ENCODE assay signal across 8 cellular contexts in genomic region chr12:2783936-2784600, GRCh38. TPM values are rescaled to one million over a fixed set of nuclear protein-coding genes. Genes with fewer than 3 reads are reported as not detected.
DNase-seq lines count a peak whose midpoint lies in the region; ATAC-seq and TF ChIP-seq lines count a peak whose summit lies in the region.

No MANE protein-coding gene starts in this region.

- no peak overlapping the region for H2AK9ac ChIP-seq in IMR-90 (replicated peaks; ENCODE audit: low read depth, low read length, poor library complexity)

- peak; percentile 71 for TF ChIP-seq RAD21 in IMR-90 (IDR thresholded peaks at IDR 0.05; ENCODE audit: low read length)

- H3K79me2 ChIP-seq in osteoblast (ENCODE audit: insufficient read depth, low read length), result no peaks in the 10 kb centered on the region

- H2BK5ac ChIP-seq in IMR-90 (ENCODE audit: low read depth, low read length, poor library complexity, severe bottlenecking), result no peak overlapping the region

- no peak overlapping the region for H3K4ac ChIP-seq in IMR-90 (ENCODE audit: low read depth, low read length)

- dilution Hi-C loops in IMR-90 (cut with HindIII; ENCODE audit: low sequenced_read_pairs, unreplicated experiment), result no loop called here

- H4K5ac ChIP-seq in IMR-90 (ENCODE audit: low read depth, low read length), result no peak overlapping the region

- POLR2A ChIA-PET in IMR-90 (lab: Charles Lee; ENCODE audit: unreplicated experiment), result no interaction called here

- in situ Hi-C loops in IMR-90 (cut with MboI; ENCODE audit: low sequenced_read_pairs), result no loop called here

- no TSS peak for BruUV-seq in Calu3 (replicated peaks; lab: Mats Ljungman, UMichigan)
- BruUV-seq in IMR-90 (replicated peaks; lab: Mats Ljungman, UMichigan), result no TSS peak

- no peak overlapping the region for H4K8ac ChIP-seq in IMR-90 (ENCODE audit: low read depth in 2 of 2, low read length in 2 of 2)

- no peaks in the 10 kb centered on the region for H3K9me3 ChIP-seq in IMR-90 (ENCODE audit: control insufficient read depth, insufficient read depth, low read length)
- H3K9me3 ChIP-seq in osteoblast (ENCODE audit: low read depth, low read length), result no peaks in the 10 kb centered on the region

- H3K14ac ChIP-seq in IMR-90 (replicated peaks; ENCODE audit: low read depth, low read length), result no peak overlapping the region

- H3K4me1 ChIP-seq in IMR-90 (ENCODE audit: control insufficient read depth, insufficient read depth, low read length), result no peaks in the 10 kb centered on the region
- H3K4me1 ChIP-seq in osteoblast (ENCODE audit: insufficient read depth, low read length), result peaks cover 3% of the 10 kb centered on the region

- WGBS in IMR-90 (ENCODE audit: extremely low coverage in 2 of 2, insufficient read length in 1 of 2), 2 experiments, result 4% methylated on average over 10 of the region's 25 CpGs; no CpG with 5 or more reads in 1 of the 2 experiments

- H3K56ac ChIP-seq in IMR-90 (ENCODE audit: extremely low read depth, insufficient read depth, low read length), result no peak overlapping the region

- no peaks in the 10 kb centered on the region for H3K79me1 ChIP-seq in IMR-90 (ENCODE audit: low read depth in 1 of 2, low read length in 2 of 2)

- DNase-seq in Calu3 (peak; percentile 65), IMR-90 (peak; percentile 44), RPMI8226 (peak; percentile 54), glomerular visceral epithelial cell (ENCODE audit: extremely low spot score) (peak; percentile 33), osteoblast (ENCODE audit: insufficient read length, low spot score, missing footprints) (peak; percentile 93)

- H2AFZ ChIP-seq in IMR-90 (replicated peaks; ENCODE audit: low read length, poor library complexity) (peak overlapping the region; percentile 82), osteoblast (ENCODE audit: low read length) (peak overlapping the region; percentile 53)

- no peak overlapping the region for H3K27ac Mint-ChIP-seq in Calu3 (ENCODE audit: unreplicated experiment)
- no peak overlapping the region for H3K27ac Mint-ChIP-seq in activated naive CD8-positive, alpha-beta T cell

- no peak overlapping the region for H3K18ac ChIP-seq in IMR-90 (ENCODE audit: low read depth, low read length)

- no peak overlapping the region for H3K23ac ChIP-seq in IMR-90 (ENCODE audit: low read depth, low read length)

- intact Hi-C loops in Calu3 (cut with micrococcal nuclease; ENCODE audit: unreplicated experiment) (loop anchor here (1.0 kb wide), 2 partner anchors 45 to 101 kb away; no protein-coding TSS in a partner anchor), IMR-90 (cut with micrococcal nuclease) (loop anchor here (1.0 to 5.0 kb wide), 2 partner anchors 45 to 102 kb away; no protein-coding TSS in a partner anchor)

- peaks cover 14% of the 10 kb centered on the region for H3K4me1 Mint-ChIP-seq in Calu3 (ENCODE audit: low read depth, unreplicated experiment)
- peaks cover 11% of the 10 kb centered on the region for H3K4me1 Mint-ChIP-seq in activated naive CD8-positive, alpha-beta T cell (ENCODE audit: low read depth)

- no peaks in the 10 kb centered on the region for H3K36me3 Mint-ChIP-seq in Calu3 (ENCODE audit: insufficient read depth, unreplicated experiment)
- H3K36me3 Mint-ChIP-seq in activated naive CD8-positive, alpha-beta T cell, result no peaks in the 10 kb centered on the region

- TF ChIP-seq CTCF in Calu3 (IDR thresholded peaks at IDR 0.05; ENCODE audit: unreplicated experiment) (peak; percentile 60), IMR-90 (conservative IDR thresholded peaks at IDR 0.05; ENCODE audit: low read depth, low read length) (peak; percentile 81), osteoblast (IDR thresholded peaks at IDR 0.05; ENCODE audit: extremely low read depth, low read depth, low read length) (peak; percentile 92)

- no peak overlapping the region for H2AK5ac ChIP-seq in IMR-90 (ENCODE audit: low read depth, low read length)

- H3K27me3 Mint-ChIP-seq in Calu3 (ENCODE audit: unreplicated experiment), result peaks cover 74% of the 10 kb centered on the region
- H3K27me3 Mint-ChIP-seq in activated naive CD8-positive, alpha-beta T cell, result peaks cover 11% of the 10 kb centered on the region

- CTCF ChIA-PET in Calu3 (lab: Charles Lee), result interaction anchor here (0.7 to 2.5 kb wide), 6 partner anchors 12 to 161 kb away, joined by 3 to 20 read pairs (median 4); partner anchors contain the start of gene ITFG2
- CTCF ChIA-PET in IMR-90 (lab: Yijun Ruan, JAX), result interaction anchor here (0.6 to 1.9 kb wide), 7 partner anchors 8 to 1714 kb away, joined by 3 to 8 read pairs (median 5); no protein-coding TSS in a partner anchor

- H2BK20ac ChIP-seq in IMR-90 (ENCODE audit: low read depth, low read length), result no peak overlapping the region

- H3K4me2 ChIP-seq in IMR-90 (ENCODE audit: low read depth, low read length) (peak overlapping the region; percentile 48; the same call in 1 of the 2 replicates), osteoblast (ENCODE audit: insufficient read depth, low read length) (peak overlapping the region; percentile 79)

- no peak overlapping the region for H3K27ac ChIP-seq in IMR-90 (ENCODE audit: insufficient read depth, low read length)
- no peak overlapping the region for H3K27ac ChIP-seq in osteoblast (ENCODE audit: low read depth, low read length)

- H3K9me3 Mint-ChIP-seq in Calu3 (ENCODE audit: low read depth, unreplicated experiment), result no peaks in the 10 kb centered on the region
- H3K9me3 Mint-ChIP-seq in activated naive CD8-positive, alpha-beta T cell (ENCODE audit: low read depth), result no peaks in the 10 kb centered on the region

- no peak overlapping the region for H2BK120ac ChIP-seq in IMR-90 (ENCODE audit: low read depth, low read length)

- ATAC-seq in IMR-90 (ENCODE audit: low read depth) (peak; percentile 99), HG03521 (IDR thresholded peaks at IDR 0.05; ENCODE audit: unreplicated experiment) (no peak), HG02970 (IDR thresholded peaks at IDR 0.05; ENCODE audit: low FRiP score, unreplicated experiment) (no peak)

- H3K27me3 ChIP-seq in IMR-90 (ENCODE audit: control insufficient read depth, insufficient read depth, low read length) (peaks cover 44% of the 10 kb centered on the region), osteoblast (ENCODE audit: insufficient read depth, low read length) (peaks cover 43% of the 10 kb centered on the region)

- H3K9me1 ChIP-seq in IMR-90 (ENCODE audit: insufficient read depth, low read length), result no peaks in the 10 kb centered on the region

- peak overlapping the region; percentile 60 for H3K4me3 Mint-ChIP-seq in Calu3 (ENCODE audit: low read depth, unreplicated experiment)
- peak overlapping the region; percentile 82 for H3K4me3 Mint-ChIP-seq in activated naive CD8-positive, alpha-beta T cell

- H3K9ac ChIP-seq in IMR-90 (ENCODE audit: low read depth, low read length), result no peak overlapping the region

- peaks cover 3% of the 10 kb centered on the region; the same call in 1 of the 2 replicates for H4K20me1 ChIP-seq in IMR-90 (ENCODE audit: insufficient read depth, low read length)
- no peaks in the 10 kb centered on the region for H4K20me1 ChIP-seq in osteoblast (ENCODE audit: insufficient read depth, low read length)

- H4K91ac ChIP-seq in IMR-90 (ENCODE audit: insufficient read depth, low read depth, low read length), result no peak overlapping the region

- TF ChIP-seq POLR2A in IMR-90 (IDR thresholded peaks at IDR 0.05; ENCODE audit: low read depth, low read length), result no peak

- H2BK15ac ChIP-seq in IMR-90 (ENCODE audit: low read depth, low read length), result no peak overlapping the region

- H3K4me3 ChIP-seq in IMR-90 (ENCODE audit: insufficient read depth, low read depth, low read length) (no peak overlapping the region), osteoblast (ENCODE audit: insufficient read depth, low read length) (peak overlapping the region; percentile 48)

- H3K36me3 ChIP-seq in IMR-90 (ENCODE audit: control insufficient read depth, insufficient read depth, low read length) (no peaks in the 10 kb centered on the region), osteoblast (ENCODE audit: insufficient read depth, low read length) (no peaks in the 10 kb centered on the region)

TF ChIP-seq in IMR-90, 13 proteins besides CTCF, POLR2A, EP300 and RAD21:
- TF ChIP-seq SMC3 (IDR thresholded peaks at IDR 0.05; ENCODE audit: low read depth, low read length) (peak; percentile 77), MAFK (IDR thresholded peaks at IDR 0.05; ENCODE audit: low read depth, low read length) (no peak)

RNA-seq across cellular contexts. Expression of gene FKBP4, which starts 10.7 kb away (rescaled TPM):
- total RNA-seq in Calu3 (2022) (122 and 145 TPM in 2 replicates), IMR-90 (2012; rRNA removed) (36.0 and 44.2 TPM in 2 replicates), osteoblast (14.4 and 17.4 TPM in 2 replicates)
- 31.4 and 35.7 TPM in 2 replicates for polyA plus RNA-seq in IMR-90 (2012; rRNA removed)
- 15.7 and 19.1 TPM in 2 replicates for polyA plus RNA-seq in IMR-90 (2012; cell fraction: cytosol; rRNA removed)
- 19.1 and 24.9 TPM in 2 replicates for polyA plus RNA-seq in IMR-90 (2012; cell fraction: nucleus; rRNA removed; ENCODE audit: low replicate concordance)

RNA-seq across cellular contexts. Expression of gene ITFG2, which starts 28.4 kb away (rescaled TPM):
- 26.7 and 31.9 TPM in 2 replicates for total RNA-seq in Calu3 (2022)
- 20.0 and 20.3 TPM in 2 replicates for total RNA-seq in IMR-90 (2012; rRNA removed)
- polyA plus RNA-seq in IMR-90 (2012; rRNA removed), result 23.2 and 25.5 TPM in 2 replicates
- 12.3 and 33.6 TPM in 2 replicates for polyA plus RNA-seq in IMR-90 (2012; cell fraction: cytosol; rRNA removed)
- polyA plus RNA-seq in IMR-90 (2012; cell fraction: nucleus; rRNA removed; ENCODE audit: low replicate concordance), result 88.1 and 99.1 TPM in 2 replicates
- total RNA-seq in osteoblast, result 20.6 TPM in 2 replicates

RNA-seq across cellular contexts. Expression of gene NRIP2, which starts 50.8 kb away (rescaled TPM):
- total RNA-seq in Calu3 (2022) (not detected in 2 replicates), IMR-90 (2012; rRNA removed) (0.18 and 0.28 TPM in 2 replicates), osteoblast (0.59 TPM in 1 of 2 replicates, not detected in the other)
- 0.19 and 0.27 TPM in 2 replicates for polyA plus RNA-seq in IMR-90 (2012; rRNA removed)
- polyA plus RNA-seq in IMR-90 (2012; cell fraction: cytosol; rRNA removed), result 0.01 and 0.27 TPM in 2 replicates
- 0.14 and 0.28 TPM in 2 replicates for polyA plus RNA-seq in IMR-90 (2012; cell fraction: nucleus; rRNA removed; ENCODE audit: low replicate concordance)

Comparison
In these comparisons a context has a peak if more than half of its experiments do, and no peak if none do; other contexts are left out.
1. DNase-seq: peak in every context shown above with its lines; median percentile 93 in osteoblast; 65 in Calu3; 54 in RPMI8226; 44 in IMR-90; 33 in glomerular visceral epithelial cell.